12 cellular contexts compared by ENCODE assay signal in the genomic region with DNA sequence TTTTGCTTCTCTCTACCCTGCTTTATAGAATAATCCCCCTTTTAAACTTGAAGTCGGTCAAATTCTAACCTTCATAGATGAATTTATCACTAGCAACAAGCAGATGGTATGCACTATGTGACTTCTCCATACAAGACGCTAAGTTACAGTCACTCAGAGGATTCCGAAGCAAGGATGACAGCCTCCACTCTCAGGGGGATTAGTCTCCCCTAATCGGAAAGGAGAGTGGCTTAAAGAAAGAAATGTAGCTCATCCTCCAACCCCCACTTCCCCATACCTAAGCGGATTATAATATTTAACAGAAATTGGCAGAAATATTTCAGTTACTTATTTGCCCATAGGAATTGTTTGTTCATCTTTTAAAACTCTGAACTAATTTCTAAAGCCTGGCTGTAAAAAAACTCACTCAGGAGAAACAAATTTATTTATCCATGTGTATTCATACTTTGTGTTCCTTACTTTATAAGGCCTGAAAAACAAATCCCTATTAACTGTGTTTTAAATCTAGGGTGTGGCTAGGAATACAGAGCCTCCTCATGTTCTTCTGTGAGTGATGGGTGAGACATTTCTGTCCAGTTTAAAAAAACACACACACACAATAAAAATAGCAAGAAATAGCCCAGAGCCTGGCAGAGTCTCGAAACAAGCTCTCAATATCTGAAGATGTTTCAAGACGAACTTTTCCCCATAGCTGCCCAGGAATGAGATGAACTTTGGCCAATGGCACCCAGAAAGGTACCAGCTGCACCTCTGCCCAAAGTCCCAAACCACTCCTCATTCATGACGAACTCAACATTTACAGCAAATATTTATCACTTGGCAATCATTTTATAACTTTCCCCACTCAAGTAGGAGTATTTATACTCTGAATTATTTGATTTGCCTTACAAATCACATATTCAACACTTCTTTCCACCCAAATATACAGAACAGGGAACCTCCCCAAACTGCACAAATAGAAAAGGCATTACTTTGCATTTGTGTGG. TPM values are rescaled to one million over a fixed set of nuclear protein-coding genes. Genes with fewer than 3 reads are reported as not detected.
DNase-seq lines count a peak whose midpoint lies in the region; ATAC-seq and TF ChIP-seq lines count a peak whose summit lies in the region.
"Had no signal": no experiment of that assay in that cellular context is flagged by ENCODE, and none has a peak within 500 bp of the region (broad histone marks: within the 10 kb centered on the region; RNA-seq: fewer than 3 reads in every experiment).

No MANE protein-coding gene starts in this region.

- no peak for DNase-seq in CD4-positive, alpha-beta T cell
- DNase-seq in epithelial cell of esophagus (ENCODE audit: low read depth) (peak; percentile 71), osteoblast (ENCODE audit: insufficient read length, low spot score, missing footprints) (no peak), activated gamma-delta T cell treated with Interleukin-2 at 50 U/mL for 16 hours (no peak)
- DNase-seq: activated CD4-positive, alpha-beta T cell treated with anti-CD3 and anti-CD28 coated beads, Interleukin-2, amount 50 U/mL, for 4 hours; KBM-7; NCI-H2171 treated with DMSO at 0.1 percent for 48 hours had no signal

- peaks cover 91% of the 10 kb centered on the region for H3K4me1 Mint-ChIP-seq in CD4-positive, alpha-beta T cell (ENCODE audit: low read depth)

- H3F3A ChIP-seq in OCI-LY1 (ENCODE audit: insufficient read depth, low read length) = no peaks in the 10 kb centered on the region; the same call in 1 of the 2 replicates

- no peak overlapping the region for H2AFZ ChIP-seq in OCI-LY1 (ENCODE audit: low read length)
- no peak overlapping the region for H2AFZ ChIP-seq in osteoblast (ENCODE audit: low read length)

- H3K36me3 Mint-ChIP-seq in CD4-positive, alpha-beta T cell (ENCODE audit: low read depth) = peaks cover 36% of the 10 kb centered on the region

- H3K36me3 ChIP-seq in OCI-LY1 (ENCODE audit: insufficient read depth, low read length) = peaks cover 51% of the 10 kb centered on the region
- H3K36me3 ChIP-seq in osteoblast (ENCODE audit: insufficient read depth, low read length) = peaks cover 13% of the 10 kb centered on the region

- intact Hi-C loops in CD4-positive, alpha-beta T cell (cut with DNase I, micrococcal nuclease) = no loop called here

- no peak overlapping the region for H3K27ac ChIP-seq in CD4-positive, alpha-beta T cell (ENCODE audit: low read depth, low read length)
- H3K27ac ChIP-seq in OCI-LY1 (ENCODE audit: low read depth, low read length, poor library complexity, severe bottlenecking) (peak overlapping the region; percentile 54), osteoblast (ENCODE audit: low read depth, low read length) (peak overlapping the region; percentile 12)

- H3K9ac ChIP-seq in OCI-LY1 (ENCODE audit: low read length) = peak overlapping the region; percentile 8; the same call in 1 of the 2 replicates

- H3K9me3 Mint-ChIP-seq in CD4-positive, alpha-beta T cell = no peaks in the 10 kb centered on the region

- peaks cover 90% of the 10 kb centered on the region for H3K4me1 ChIP-seq in OCI-LY1 (ENCODE audit: insufficient read depth, low read length, severe bottlenecking)
- H3K4me1 ChIP-seq in osteoblast (ENCODE audit: insufficient read depth, low read length) = peaks cover 47% of the 10 kb centered on the region

- POLR2A ChIA-PET in CD4-positive, alpha-beta T cell (lab: Charles Lee) = no interaction called here

- H3K4me3 Mint-ChIP-seq in CD4-positive, alpha-beta T cell = no peak overlapping the region

- H3K4me2 ChIP-seq in OCI-LY1 (ENCODE audit: low read length) (peak overlapping the region; percentile 20), osteoblast (ENCODE audit: insufficient read depth, low read length) (no peak overlapping the region)

- H3K9me3 ChIP-seq in CD4-positive, alpha-beta T cell (ENCODE audit: control insufficient read depth, low read length) = no peaks in the 10 kb centered on the region
- H3K9me3 ChIP-seq in OCI-LY1 (ENCODE audit: low read length) (no peaks in the 10 kb centered on the region), osteoblast (ENCODE audit: low read depth, low read length) (no peaks in the 10 kb centered on the region)

- no peaks in the 10 kb centered on the region for H4K20me1 ChIP-seq in OCI-LY1 (ENCODE audit: insufficient read depth, low read length)
- H4K20me1 ChIP-seq in osteoblast (ENCODE audit: insufficient read depth, low read length) = peaks cover 51% of the 10 kb centered on the region

- H3K4me3 ChIP-seq in OCI-LY1 (ENCODE audit: low read depth, low read length, poor library complexity, severe bottlenecking) (no peak overlapping the region), epithelial cell of esophagus (ENCODE audit: low read length) (no peak overlapping the region), osteoblast (ENCODE audit: insufficient read depth, low read length) (no peak overlapping the region)

- no peak for TF ChIP-seq CTCF in CD4-positive, alpha-beta T cell (IDR thresholded peaks at IDR 0.05)
- TF ChIP-seq CTCF in OCI-LY1 (IDR thresholded peaks at IDR 0.05; ENCODE audit: low read length) = no peak
- no peak for TF ChIP-seq CTCF in epithelial cell of esophagus (IDR thresholded peaks at IDR 0.05; ENCODE audit: insufficient read depth, low read depth, low read length, missing control alignments)
- no peak for TF ChIP-seq CTCF in osteoblast (IDR thresholded peaks at IDR 0.05; ENCODE audit: extremely low read depth, low read depth, low read length)

- H3K9me2 ChIP-seq in OCI-LY1 (ENCODE audit: low read depth, low read length) = no peaks in the 10 kb centered on the region

- peak overlapping the region; percentile 28 for H3K27ac Mint-ChIP-seq in CD4-positive, alpha-beta T cell

- CTCF ChIA-PET in CD4-positive, alpha-beta T cell (lab: Charles Lee) = no interaction called here

- H3K27me3 ChIP-seq in CD4-positive, alpha-beta T cell (ENCODE audit: control insufficient read depth, insufficient read depth, low read length) = no peaks in the 10 kb centered on the region
- H3K27me3 ChIP-seq in OCI-LY1 (ENCODE audit: insufficient read depth, low read length) (no peaks in the 10 kb centered on the region), osteoblast (ENCODE audit: insufficient read depth, low read length) (no peaks in the 10 kb centered on the region)

- ATAC-seq in CD4-positive, alpha-beta T cell (ENCODE audit: poor library complexity) = no peak
- ATAC-seq in GM19328 (IDR thresholded peaks at IDR 0.05; ENCODE audit: unreplicated experiment) (no peak), HG03139 (IDR thresholded peaks at IDR 0.05; ENCODE audit: unreplicated experiment) (no peak), GM21447 (IDR thresholded peaks at IDR 0.05; ENCODE audit: unreplicated experiment) (no peak)

- no peaks in the 10 kb centered on the region for H3K27me3 Mint-ChIP-seq in CD4-positive, alpha-beta T cell

- H3K79me2 ChIP-seq in OCI-LY1 (ENCODE audit: insufficient read depth, low read length) (peaks cover 61% of the 10 kb centered on the region), osteoblast (ENCODE audit: insufficient read depth, low read length) (peaks cover 86% of the 10 kb centered on the region)

RNA-seq across cellular contexts. Expression of gene SIAH2, which starts 18.6 kb away (rescaled TPM):
- total RNA-seq in CD4-positive, alpha-beta T cell = 10 to 100 TPM; 73.7 to 76.1 TPM
- 35.7 and 36.2 TPM in 2 replicates for total RNA-seq in osteoblast

RNA-seq across cellular contexts. Expression of gene ERICH6, which starts 40.6 kb away (rescaled TPM):
- not detected for total RNA-seq in CD4-positive, alpha-beta T cell
- total RNA-seq in osteoblast = under 0.01 and 0.29 TPM in 2 replicates
- total RNA-seq: pulmonary artery endothelial cell had no signal
